7 cellular contexts compared by ENCODE assay signal in the genomic region with DNA sequence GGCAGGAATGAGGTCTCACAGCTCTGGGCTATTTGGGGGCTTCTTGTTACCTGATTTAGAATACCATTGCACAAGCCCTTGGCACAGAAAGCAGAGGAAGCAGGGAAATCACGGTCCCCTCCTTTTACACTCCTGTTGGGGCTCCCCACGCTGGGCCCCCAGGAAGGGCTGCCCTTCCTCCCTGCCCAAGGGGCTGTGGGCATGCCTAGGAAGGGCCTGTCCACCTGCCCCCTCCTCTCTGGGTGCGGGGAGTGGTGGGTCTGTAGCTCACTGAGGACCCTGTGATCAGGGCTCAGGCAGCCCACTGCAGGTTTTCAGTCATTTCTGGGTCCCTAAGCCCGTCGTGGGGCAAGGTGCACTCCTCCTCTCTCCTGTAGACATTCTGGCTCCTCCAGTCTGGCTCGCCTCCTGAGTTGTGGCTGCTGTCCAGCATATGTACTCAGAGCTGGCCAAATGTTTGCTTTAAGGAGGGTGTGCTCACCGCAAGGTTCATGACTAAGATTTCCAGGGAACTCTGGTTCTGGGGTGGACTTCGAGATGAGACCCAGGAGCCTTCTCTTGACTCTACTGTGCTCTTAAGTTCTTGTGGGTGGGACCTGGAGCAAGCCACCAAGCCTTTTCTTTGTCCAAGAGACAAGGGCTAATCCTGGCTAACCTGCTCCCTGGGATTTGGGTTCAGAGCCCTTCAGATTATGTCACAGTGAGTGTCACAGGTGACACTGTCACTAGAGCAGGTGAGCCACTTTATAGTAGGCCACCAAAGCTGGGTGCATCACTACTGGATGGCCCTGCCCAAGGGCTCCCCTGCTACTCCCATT. TPM values are rescaled to one million over a fixed set of nuclear protein-coding genes. Genes with fewer than 3 reads are reported as not detected.
DNase-seq lines count a peak whose midpoint lies in the region; ATAC-seq and TF ChIP-seq lines count a peak whose summit lies in the region.

No MANE protein-coding gene starts in this region.

- TF ChIP-seq POLR2A in adrenal gland (IDR thresholded peaks at IDR 0.05) = no peak
- TF ChIP-seq POLR2A in testis (IDR thresholded peaks at IDR 0.05) = no peak

- ATAC-seq in GM19455 (IDR thresholded peaks at IDR 0.05; ENCODE audit: unreplicated experiment) = no peak
- ATAC-seq in GM18870 (IDR thresholded peaks at IDR 0.05; ENCODE audit: unreplicated experiment) = no peak

- H3K4me1 ChIP-seq in adrenal gland (replicated peaks in 1 of 2) (peaks cover 3 to 13% of the 10 kb centered on the region in 2 donors), testis (no peaks in the 10 kb centered on the region)

- peak; percentile 87 for DNase-seq in HPDE6-E6E7 (ENCODE audit: extremely low spot score)
- DNase-seq in adrenal gland = peak in 4 of 7 donors; percentile 39 to 53 (median 47)
- DNase-seq in iPS-NIHi11 (ENCODE audit: low spot score) = peak; percentile 46
- peak; percentile 67 for DNase-seq in testis
- DNase-seq in DMS153 treated with DMSO at 0.1 percent for 48 hours (lab: John Stamatoyannopoulos, UW; ENCODE audit: unreplicated experiment) = no peak

- H3K27ac ChIP-seq in adrenal gland (peak overlapping the region in 1 of 5 donors; percentile 40), testis (no peak overlapping the region)

- no peak overlapping the region for H3K4me3 ChIP-seq in adrenal gland
- H3K4me3 ChIP-seq in testis = no peak overlapping the region

- peaks cover 0 to 20% of the 10 kb centered on the region in 2 donors for H3K36me3 ChIP-seq in adrenal gland (replicated peaks in 1 of 2)
- H3K36me3 ChIP-seq in testis (ENCODE audit: low read depth, missing control alignments) = no peaks in the 10 kb centered on the region

- 40 to 61% (median 46%) methylated on average over 1 to 8 of the region's 8 CpGs for WGBS in adrenal gland, 4 donors
- WGBS in testis, 2 donors = 46 to 54% methylated on average over 5 to 8 of the region's 8 CpGs

- H3K27me3 ChIP-seq in adrenal gland (no peaks in the 10 kb centered on the region), testis (no peaks in the 10 kb centered on the region)

- H3K9me3 ChIP-seq in adrenal gland (replicated peaks in 1 of 3) = no peaks in the 10 kb centered on the region
- no peaks in the 10 kb centered on the region for H3K9me3 ChIP-seq in testis

- TF ChIP-seq CTCF in adrenal gland (IDR thresholded peaks at IDR 0.05) (no peak), testis (IDR thresholded peaks at IDR 0.05) (no peak)

- intact Hi-C loops in adrenal gland (cut with DNase I) (no loop called here), testis (cut with DNase I; ENCODE audit: low total_unique reads) (no loop called here)

RNA-seq across cellular contexts. Expression of gene TACR2, which starts 56.0 kb away (rescaled TPM):
- total RNA-seq in adrenal gland = under 1 TPM in 6 of 8 donors, not detected in 2; 0.11 to 0.55 (median 0.35) TPM
- polyA plus RNA-seq in adrenal gland = under 1 TPM in 2 of 3 donors, not detected in 1; 0.33 to 0.37 TPM
- total RNA-seq in testis = under 1 TPM; 0.74 to 0.87 TPM
- 0.91 TPM for polyA plus RNA-seq in testis (ENCODE audit: insufficient read depth, low read depth, low replicate concordance)
